Comparison of ENCODE assay signal across 1 cellular context in the genomic region with DNA sequence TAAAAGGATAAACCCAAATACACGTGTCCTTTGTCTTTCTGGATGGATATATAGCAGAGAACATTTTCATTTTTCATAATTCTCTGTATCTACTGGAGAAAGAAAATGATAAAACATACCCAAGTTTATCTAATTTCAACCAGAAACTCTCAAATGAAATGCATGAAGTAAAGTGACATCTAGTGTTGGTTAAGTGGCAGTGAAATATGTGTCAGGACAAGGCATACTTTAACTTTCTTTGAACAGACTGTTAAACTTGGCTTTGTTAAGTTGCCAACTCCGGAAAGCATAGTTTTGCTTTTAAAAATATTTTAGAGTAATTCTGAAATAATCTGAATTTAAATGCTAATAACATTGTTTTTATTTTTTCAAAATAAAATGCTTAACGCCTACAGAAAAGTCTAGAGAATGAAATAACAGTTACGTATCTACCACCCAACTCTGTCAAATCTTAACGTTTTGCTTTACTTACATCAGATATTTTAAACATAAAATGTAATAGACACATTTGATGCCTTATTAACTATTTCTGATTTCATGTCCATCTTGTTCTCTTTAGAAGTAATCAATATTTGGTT.
TF ChIP-seq lines count a peak whose summit lies in the region.

No MANE protein-coding gene starts in this region.

TF ChIP-seq in WTC11, 78 proteins besides CTCF, POLR2A, EP300 and RAD21 (continued from another document):
- no peak for TF ChIP-seq AFF4 (CRISPR knock-in tag; IDR thresholded peaks at IDR 0.05; ENCODE audit: borderline replicate concordance)
- TF ChIP-seq ETV6 (CRISPR knock-in tag; IDR thresholded peaks at IDR 0.05) = no peak
- no peak for TF ChIP-seq ZBTB21 (CRISPR knock-in tag; IDR thresholded peaks at IDR 0.05; ENCODE audit: borderline replicate concordance)
- TF ChIP-seq FOXK1 (CRISPR knock-in tag; IDR thresholded peaks at IDR 0.05) = no peak
- TF ChIP-seq TEAD4 (CRISPR knock-in tag; IDR thresholded peaks at IDR 0.05) = no peak
TF ChIP-seq in WTC11: peak in this region for 0.
